11 cellular contexts compared by ENCODE assay signal in the genomic region with DNA sequence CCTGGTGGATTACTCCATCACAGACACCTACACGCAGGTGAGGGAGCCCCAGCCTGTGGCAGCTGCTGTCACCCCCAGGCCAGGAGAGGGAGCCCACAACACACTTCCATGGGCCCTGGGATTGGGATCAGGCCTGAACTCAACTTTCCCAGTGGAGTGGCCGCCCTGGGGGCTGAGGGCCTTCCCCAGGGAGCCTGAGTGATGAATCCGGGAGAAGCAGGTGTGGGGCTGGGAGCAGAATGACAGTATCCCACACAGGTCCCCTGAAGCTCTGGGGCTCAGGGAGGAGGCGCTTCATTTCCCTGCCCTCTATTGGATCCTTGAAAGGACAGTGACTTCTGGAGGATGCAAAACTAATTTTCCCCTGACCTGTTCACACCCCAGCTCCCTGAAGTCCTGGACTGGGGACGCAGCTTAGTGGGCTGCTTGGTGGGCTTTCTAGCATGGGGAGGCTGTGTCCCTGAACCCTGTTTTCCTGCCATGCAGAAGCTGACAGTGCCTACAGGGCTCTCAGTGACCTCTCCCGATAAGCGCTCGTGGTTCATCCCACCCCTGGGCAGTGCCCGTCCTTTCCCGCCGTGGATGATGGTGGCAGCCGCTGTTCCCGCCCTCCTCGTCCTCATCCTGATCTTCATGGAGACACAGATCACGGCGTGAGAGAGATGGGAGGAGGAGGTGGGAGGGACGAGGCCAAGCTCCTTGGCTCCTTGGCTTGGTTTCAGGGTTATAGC. TPM values are rescaled to one million over a fixed set of nuclear protein-coding genes. Genes with fewer than 3 reads are reported as not detected.
DNase-seq lines count a peak whose midpoint lies in the region; FAIRE-seq and TF ChIP-seq lines count a peak whose summit lies in the region.
"Had no signal": no experiment of that assay in that cellular context is flagged by ENCODE, and none has a peak within 500 bp of the region (broad histone marks: within the 10 kb centered on the region; RNA-seq: fewer than 3 reads in every experiment).

No MANE protein-coding gene starts in this region.

- no peak overlapping the region for H3K27ac Mint-ChIP-seq in mesothelial cell of epicardium

- H4K20me1 ChIP-seq in H1 (replicated peaks in 1 of 2; ENCODE audit: control insufficient read depth in 1 of 2, insufficient read depth in 2 of 2, low read length in 2 of 2) (peaks cover 0 to 4% of the 10 kb centered on the region in 2 experiments), MM.1S (ENCODE audit: insufficient read depth, low read length) (no peaks in the 10 kb centered on the region)

- POLR2A ChIA-PET in HEK293 (lab: Yijun Ruan, JAX) (interaction anchor here (1.2 to 1.3 kb wide), 2 partner anchors 8 to 94 kb away, joined by 3 read pairs; a partner anchor contains a TSS), H1 (lab: Charles Lee; ENCODE audit: partially characterized antibody) (interaction anchor here (0.9 to 1.5 kb wide), 4 partner anchors 8 to 101 kb away, joined by 3 to 5 read pairs (median 4); no protein-coding TSS in a partner anchor)

- no peak overlapping the region for H3K4me2 ChIP-seq in H1 (ENCODE audit: insufficient read depth in 1 of 2, low read depth in 2 of 2, low read length in 2 of 2)
- H3K4me2 ChIP-seq in mesendoderm (ENCODE audit: low read length) = no peak overlapping the region
- H3K4me2 ChIP-seq in MM.1S (ENCODE audit: low read depth, low read length) = no peak overlapping the region

- DNase-seq in COLO668 (lab: John Stamatoyannopoulos, UW; ENCODE audit: unreplicated experiment) = peak; percentile 18
- no peak for DNase-seq in H1 (ENCODE audit: low read depth in 1 of 2, low spot score in 2 of 2)
- DNase-seq in mesendoderm = peak; percentile 41
- DNase-seq in mesothelial cell of epicardium (ENCODE audit: low spot score in 2 of 2, unreplicated experiment in 2 of 2) = no peak
- DNase-seq in MM.1S = no peak
- DNase-seq in NCI-H524 treated with DMSO at 0.1 percent for 48 hours (lab: John Stamatoyannopoulos, UW) = no peak
- DNase-seq in AML-193 (lab: John Stamatoyannopoulos, UW) = no peak
- DNase-seq: NCI-H1417, NCI-H748 treated with DMSO at 0.1 percent for 48 hours had no signal

- H3K79me2 ChIP-seq in H1 (ENCODE audit: control insufficient read depth in 1 of 2, insufficient read depth in 2 of 2, low read length in 2 of 2) (no peaks in the 10 kb centered on the region), mesendoderm (ENCODE audit: control insufficient read depth, insufficient read depth, low read length) (no peaks in the 10 kb centered on the region), MM.1S (ENCODE audit: low read length) (no peaks in the 10 kb centered on the region)

- H3K18ac ChIP-seq in H1 (ENCODE audit: extremely low read depth, low read length) (no peak overlapping the region), mesendoderm (ENCODE audit: low read length) (no peak overlapping the region)

- H3K56ac ChIP-seq in H1 (replicated peaks; ENCODE audit: insufficient read length, low read depth, low read length) = no peak overlapping the region
- H3K56ac ChIP-seq in mesendoderm (ENCODE audit: low read length) = no peak overlapping the region

- TF ChIP-seq RAD21 in H1 (IDR thresholded peaks at IDR 0.05 in 1 of 2, conservative IDR thresholded peaks at IDR 0.05 in 1 of 2; ENCODE audit: low read depth in 2 of 2, low read length in 2 of 2) = peak; percentile 53 to 71

- no peaks in the 10 kb centered on the region for H3K9me3 ChIP-seq in HEK293 (ENCODE audit: control insufficient read depth, insufficient read depth, low read depth, low read length)
- no peaks in the 10 kb centered on the region for H3K9me3 ChIP-seq in H1 (ENCODE audit: insufficient read depth in 2 of 2, low read depth in 1 of 2, low read length in 1 of 2)
- H3K9me3 ChIP-seq in MM.1S (replicated peaks; ENCODE audit: insufficient read depth, low read length) = no peaks in the 10 kb centered on the region
- H3K9me3 ChIP-seq: ascending aorta had no signal

- peaks cover 3% of the 10 kb centered on the region for H3K27me3 Mint-ChIP-seq in mesothelial cell of epicardium (ENCODE audit: low read depth)

- peaks cover 0 to 19% of the 10 kb centered on the region in 2 experiments; a peak in 1 of 3 replicates for H3K36me3 ChIP-seq in HEK293 (ENCODE audit: control insufficient read depth in 2 of 2, insufficient read depth in 1 of 2, low read length in 2 of 2)
- H3K36me3 ChIP-seq in H1 (ENCODE audit: control insufficient read depth in 2 of 4, insufficient read depth in 4 of 4, low read length in 3 of 4) = no peaks in the 10 kb centered on the region
- no peaks in the 10 kb centered on the region for H3K36me3 ChIP-seq in mesendoderm (ENCODE audit: control insufficient read depth, insufficient read depth, low read length)
- no peaks in the 10 kb centered on the region for H3K36me3 ChIP-seq in MM.1S (replicated peaks; ENCODE audit: insufficient read depth, low read length)
- H3K36me3 ChIP-seq: ascending aorta had no signal

- H3K4me1 ChIP-seq in HEK293 (ENCODE audit: control insufficient read depth, insufficient read depth, low read length) (no peaks in the 10 kb centered on the region), H1 (replicated peaks in 1 of 4; ENCODE audit: control insufficient read depth in 3 of 4, insufficient read depth in 4 of 4, low read length in 3 of 4) (no peaks in the 10 kb centered on the region; a peak in 2 of 7 replicates), mesendoderm (ENCODE audit: control insufficient read depth, low read depth, low read length) (no peaks in the 10 kb centered on the region), MM.1S (ENCODE audit: low read length) (no peaks in the 10 kb centered on the region; the same call in 1 of the 2 replicates)

- H3K9me2 ChIP-seq in MM.1S (replicated peaks; ENCODE audit: insufficient read depth, low read length) = no peaks in the 10 kb centered on the region

- H2BK15ac ChIP-seq in H1 (ENCODE audit: low read length) = no peak overlapping the region
- no peak overlapping the region for H2BK15ac ChIP-seq in mesendoderm (replicated peaks; ENCODE audit: low read depth)

- H4K91ac ChIP-seq in H1 (replicated peaks; ENCODE audit: insufficient read length, low read length) = no peak overlapping the region

- no peak overlapping the region for H2BK12ac ChIP-seq in H1 (ENCODE audit: low read depth, low read length)

- no peak overlapping the region for H3K4ac ChIP-seq in H1 (replicated peaks; ENCODE audit: insufficient read length, low read depth, low read length)
- H3K4ac ChIP-seq in mesendoderm (ENCODE audit: low read depth, low read length) = no peak overlapping the region

- H3K9me3 Mint-ChIP-seq in mesothelial cell of epicardium = no peaks in the 10 kb centered on the region

- no peaks in the 10 kb centered on the region for H3F3A ChIP-seq in MM.1S (ENCODE audit: insufficient read depth, low read length)

- H3K23me2 ChIP-seq in H1 (ENCODE audit: low read depth, low read length) = peaks cover 4% of the 10 kb centered on the region; the same call in 1 of the 2 replicates

- H4K5ac ChIP-seq in H1 (ENCODE audit: insufficient read length, low read depth, low read length) = no peak overlapping the region
- H4K5ac ChIP-seq in mesendoderm (ENCODE audit: low read length) = no peak overlapping the region

- no peak for TF ChIP-seq EP300 in H1 (IDR thresholded peaks at IDR 0.05; ENCODE audit: borderline replicate concordance in 1 of 2, low read depth in 2 of 2, low read length in 2 of 2)

- H4K8ac ChIP-seq in H1 (ENCODE audit: extremely low read depth, insufficient read depth, low read length) = peak overlapping the region; percentile 65; the same call in 1 of the 2 replicates
- no peak overlapping the region for H4K8ac ChIP-seq in mesendoderm (ENCODE audit: low read depth, low read length)

- no peak overlapping the region for H2AFZ ChIP-seq in H1 (ENCODE audit: low read length)
- no peak overlapping the region for H2AFZ ChIP-seq in MM.1S (ENCODE audit: low read length)

- H3K4me3 Mint-ChIP-seq in mesothelial cell of epicardium = no peak overlapping the region

- H2BK120ac ChIP-seq in H1 (replicated peaks; ENCODE audit: low read depth, low read length) = no peak overlapping the region
- H2BK120ac ChIP-seq in mesendoderm (ENCODE audit: low read depth, low read length) = no peak overlapping the region

- H3K36me3 Mint-ChIP-seq in mesothelial cell of epicardium = no peaks in the 10 kb centered on the region

- H2AK5ac ChIP-seq in H1 (ENCODE audit: low read depth, low read length) = no peak overlapping the region
- H2AK5ac ChIP-seq in mesendoderm (ENCODE audit: low read length) = no peak overlapping the region

- FAIRE-seq in H1 (lab: Jason Lieb, UNC) = no peak

- H3K4me3 ChIP-seq in HEK293 (ENCODE audit: low read depth, low read length) (no peak overlapping the region), H1 (ENCODE audit: extremely low read depth in 1 of 4, insufficient read depth in 2 of 4, low read depth in 3 of 4, low read length in 4 of 4) (no peak overlapping the region), mesendoderm (ENCODE audit: low read length) (no peak overlapping the region), MM.1S (ENCODE audit: low read length) (no peak overlapping the region)
- H3K4me3 ChIP-seq: ascending aorta had no signal

- no peak overlapping the region for H3K14ac ChIP-seq in H1 (ENCODE audit: insufficient read length)

- TF ChIP-seq CTCF in HEK293 (tag by site-specific recombination; IDR thresholded peaks at IDR 0.05) (peak; percentile 10; the same call in 1 of the 2 replicates), H1 (IDR thresholded peaks at IDR 0.05; ENCODE audit: control extremely low read depth in 1 of 3, insufficient read depth in 1 of 3, low read depth in 1 of 3, low read length in 3 of 3) (peak in 2 of 3 experiments; percentile 65; a peak in 3 of 4 replicates), mesothelial cell of epicardium (IDR thresholded peaks at IDR 0.05; ENCODE audit: unreplicated experiment) (no peak), MM.1S (IDR thresholded peaks at IDR 0.05; ENCODE audit: low read length) (no peak)

- WGBS in H1 (ENCODE audit: extremely low coverage in 1 of 2, insufficient coverage in 1 of 2, insufficient read length in 1 of 2, insufficient replicate concordance in 2 of 2, low coverage in 1 of 2, low lambda C conversion rate in 2 of 2, missing lambda C conversion rate in 1 of 2), 2 experiments = 89% methylated on average over 17 of the region's 17 CpGs; no CpG with 5 or more reads in 1 of the 2 experiments
- no CpG with 5 or more reads among the region's 17 CpGs for WGBS in mesendoderm (ENCODE audit: extremely low coverage, insufficient coverage, low lambda C conversion rate)

- H3K79me1 ChIP-seq in H1 (ENCODE audit: low read depth, low read length) (no peaks in the 10 kb centered on the region), mesendoderm (ENCODE audit: low read length) (no peaks in the 10 kb centered on the region)

- H3K9ac ChIP-seq in H1 (replicated peaks in 1 of 4; ENCODE audit: extremely low read depth in 1 of 4, low read depth in 3 of 4, low read length in 3 of 4) = no peak overlapping the region
- no peak overlapping the region for H3K9ac ChIP-seq in mesendoderm (ENCODE audit: low read length)
- H3K9ac ChIP-seq in MM.1S (ENCODE audit: low read length) = no peak overlapping the region

- H2BK20ac ChIP-seq in H1 (ENCODE audit: low read length) = no peak overlapping the region

- CTCF ChIA-PET in HEK293 (lab: Yijun Ruan, JAX) (interaction anchor here (0.7 to 1.1 kb wide), 6 partner anchors 40 to 144 kb away, joined by 3 to 5 read pairs (median 3); no protein-coding TSS in a partner anchor), H1 (lab: Charles Lee; ENCODE audit: partially characterized antibody) (interaction anchor here (0.6 to 22.0 kb wide), 27 partner anchors 10 to 179 kb away, joined by 3 to 356 read pairs (median 3); a partner anchor contains a TSS)

- peaks cover 12% of the 10 kb centered on the region for H3K4me1 Mint-ChIP-seq in mesothelial cell of epicardium

- H3K23ac ChIP-seq in H1 (ENCODE audit: insufficient read length) (no peak overlapping the region), mesendoderm (ENCODE audit: low read length) (no peak overlapping the region)

- H2BK5ac ChIP-seq in H1 (ENCODE audit: low read depth, low read length) = no peak overlapping the region
- H2BK5ac ChIP-seq in mesendoderm (ENCODE audit: low read length) = no peak overlapping the region

- H3K27ac ChIP-seq in HEK293 (ENCODE audit: extremely low read depth, low read depth, low read length) (no peak overlapping the region), H1 (ENCODE audit: low read depth, low read length) (no peak overlapping the region), mesendoderm (ENCODE audit: low read depth, low read length) (no peak overlapping the region), MM.1S (ENCODE audit: low read length) (no peak overlapping the region)
- H3K27ac ChIP-seq: ascending aorta had no signal

- H3K27me3 ChIP-seq in H1 (replicated peaks in 1 of 4; ENCODE audit: control insufficient read depth in 3 of 4, extremely low read depth in 1 of 4, insufficient read depth in 3 of 4, low read length in 3 of 4) (peaks cover 0 to 6% (median 3%) of the 10 kb centered on the region in 4 experiments; a peak in 5 of 7 replicates), mesendoderm (ENCODE audit: insufficient read depth, low read length, poor library complexity) (no peaks in the 10 kb centered on the region), MM.1S (replicated peaks; ENCODE audit: insufficient read depth, low read length) (peaks cover 80% of the 10 kb centered on the region)
- H3K27me3 ChIP-seq: ascending aorta had no signal

- no peak for TF ChIP-seq POLR2A in H1 (IDR thresholded peaks at IDR 0.05; ENCODE audit: control extremely low read depth in 1 of 2, low read depth in 2 of 2, low read length in 2 of 2)

RNA-seq across cellular contexts. Expression of a gene that starts 11.0 kb away (rescaled TPM):
- 6.5 and 7.4 TPM in 2 replicates for total RNA-seq in H1 (2021; fragmentation: NEBNext Ultra II Directional; extraction: Animal tissue kit (Norgen Biotek cat#: 25700))
- 4.8 and 8.2 TPM in 2 replicates for polyA plus RNA-seq in H1 (2011; rRNA removed)
- 5.4 TPM for polyA plus RNA-seq in H1 (2011; cell fraction: cytosol; rRNA removed)
- polyA plus RNA-seq in H1 (2011; cell fraction: nucleus; rRNA removed) = 37.1 TPM
- polyA plus RNA-seq in H1 (2012, experiment 1 of 2) = 5.8 to 8.2 TPM (median 6.5 TPM) in 4 replicates
- 4.7 TPM for polyA plus RNA-seq in H1 (2012, experiment 2 of 2)
- polyA plus RNA-seq in H1 (2013, experiment 1 of 2) = 4.7 TPM
- polyA plus RNA-seq in H1 (2013, experiment 2 of 2) = 4.8 TPM
- 2.8 and 5.1 TPM in 2 replicates for polyA minus RNA-seq in H1 (2011; rRNA and poly(A)+ RNA removed)
- 4.6 TPM for polyA minus RNA-seq in H1 (2011; cell fraction: cytosol; rRNA and poly(A)+ RNA removed)
- polyA minus RNA-seq in H1 (2011; cell fraction: nucleus; rRNA and poly(A)+ RNA removed) = 9.8 TPM
- 3.0 TPM for polyA plus RNA-seq in mesendoderm (2013, experiment 1 of 2)
- 2.8 TPM for polyA plus RNA-seq in mesendoderm (2013, experiment 2 of 2)
- 23.6 to 25.7 TPM (median 25.7 TPM) in 3 replicates for total RNA-seq in mesothelial cell of epicardium

RNA-seq across cellular contexts. Expression of a gene that starts 40.7 kb away (rescaled TPM):
- total RNA-seq in H1 (2021; fragmentation: NEBNext Ultra II Directional; extraction: Animal tissue kit (Norgen Biotek cat#: 25700)) = 24.1 and 29.6 TPM in 2 replicates
- polyA plus RNA-seq in H1 (2011; rRNA removed) = 18.5 and 26.5 TPM in 2 replicates
- 15.8 TPM for polyA plus RNA-seq in H1 (2011; cell fraction: cytosol; rRNA removed)
- polyA plus RNA-seq in H1 (2011; cell fraction: nucleus; rRNA removed) = 164 TPM
- polyA plus RNA-seq in H1 (2012, experiment 1 of 2) = 17.0 to 28.8 TPM (median 24.2 TPM) in 4 replicates
- 20.6 TPM for polyA plus RNA-seq in H1 (2012, experiment 2 of 2)
- polyA plus RNA-seq in H1 (2013, experiment 1 of 2) = 15.3 TPM
- polyA plus RNA-seq in H1 (2013, experiment 2 of 2) = 13.6 TPM
- 24.4 and 24.9 TPM in 2 replicates for polyA minus RNA-seq in H1 (2011; rRNA and poly(A)+ RNA removed)
- polyA minus RNA-seq in H1 (2011; cell fraction: cytosol; rRNA and poly(A)+ RNA removed) = 20.9 TPM
- 35.4 TPM for polyA minus RNA-seq in H1 (2011; cell fraction: nucleus; rRNA and poly(A)+ RNA removed)
- 14.4 TPM for polyA plus RNA-seq in mesendoderm (2013, experiment 1 of 2)
- 12.7 TPM for polyA plus RNA-seq in mesendoderm (2013, experiment 2 of 2)
- total RNA-seq in mesothelial cell of epicardium = 39.8 to 47.7 TPM (median 41.0 TPM) in 3 replicates

Comparison
In these comparisons a context has a peak if more than half of its experiments do, and no peak if none do; other contexts are left out.
1. DNase-seq: peak in COLO668 (single experiment) and mesendoderm (single experiment); none in H1 (0 of 2), mesothelial cell of epicardium (0 of 2), MM.1S (single experiment), NCI-H524 treated with DMSO at 0.1 percent for 48 hours (single experiment) and AML-193 (0 of 2).
2. CTCF ChIP-seq: peak in HEK293 (single experiment) and H1 (2 of 3); none in mesothelial cell of epicardium (single experiment) and MM.1S (single experiment).